In genomic region chr6:30617565-30618269, GRCh38 we compare ENCODE assay signal across 8 cellular contexts. TPM values are rescaled to one million over a fixed set of nuclear protein-coding genes. Genes with fewer than 3 reads are reported as not detected.
DNase-seq lines count a peak whose midpoint lies in the region; ATAC-seq and TF ChIP-seq lines count a peak whose summit lies in the region.

Gene MRPS18B (plus strand): TSS chr6:30617840. CDS start chr6:30617866, 26 bp downstream.

- peaks cover 68% of the 10 kb centered on the region for H3K36me3 ChIP-seq in OCI-LY7 (ENCODE audit: insufficient read depth, low read length)
- peaks cover 8% of the 10 kb centered on the region for H3K36me3 ChIP-seq in mucosa of descending colon (ENCODE audit: low read depth)

- intact Hi-C loops in OCI-LY7 (cut with micrococcal nuclease; ENCODE audit: unreplicated experiment) (loop anchor here (1.0 to 5.0 kb wide), 6 partner anchors 30 to 585 kb away; partner anchors contain the start of genes ABCF1, C6orf136, FLOT1 and IER3), mucosa of descending colon (cut with DNase I, micrococcal nuclease) (no loop called here)

- ATAC-seq in GM21526 (IDR thresholded peaks at IDR 0.05; ENCODE audit: low FRiP score, unreplicated experiment), result peak; percentile 60
- ATAC-seq in mucosa of descending colon, result peak; percentile 85

- POLR2A ChIA-PET in OCI-LY7 (lab: Charles Lee), result interaction anchor here (0.5 to 1.7 kb wide), 15 partner anchors 12 to 142 kb away, joined by 3 to 7 read pairs (median 4); partner anchors contain the start of genes ABCF1 and MDC1

- H3K4me3 ChIP-seq in OCI-LY7 (ENCODE audit: low read depth, low read length, poor library complexity, severe bottlenecking), result peak within 1 kb of the TSS; percentile 88
- peak within 1 kb of the TSS; percentile 73 for H3K4me3 ChIP-seq in mucosa of descending colon

- H3K27ac ChIP-seq in OCI-LY7 (ENCODE audit: low read depth, low read length, poor library complexity, severe bottlenecking), result peak within 1 kb of the TSS; percentile 91
- H3K27ac ChIP-seq in epithelial cell of prostate, result peak within 1 kb of the TSS; percentile 95

- H2AFZ ChIP-seq in OCI-LY7 (ENCODE audit: low read length), result peak within 1 kb of the TSS; percentile 24; the same call in 1 of the 2 replicates

- H3K79me2 ChIP-seq in OCI-LY7 (ENCODE audit: insufficient read depth, low read depth, low read length), result peaks cover 63% of the 10 kb centered on the region

- DNase-seq in D341Med (ENCODE audit: low spot score), result peak; percentile 88
- peak; percentile 58 for DNase-seq in HuH-7.5 (ENCODE audit: low spot score)
- DNase-seq in OCI-LY7 (ENCODE audit: low spot score), result peak; percentile 98
- peak; percentile 97 for DNase-seq in activated T-cell treated with anti-CD3 and anti-CD28 coated beads for 24 hours (ENCODE audit: low read depth)
- peak; percentile 91 for DNase-seq in epithelial cell of prostate (ENCODE audit: low read depth, low spot score)
- DNase-seq in mucosa of descending colon, result peak; percentile 95 to 99 (median 97)
- peak; percentile 93 for DNase-seq in stimulated activated CD8-positive, alpha-beta memory T cell treated with anti-CD3 and anti-CD28 coated beads, Interleukin-4, amount 100 ng/mL, for 24 hours (ENCODE audit: low read depth)

- H3K4me2 ChIP-seq in OCI-LY7 (ENCODE audit: low read length), result peak within 1 kb of the TSS; percentile 99

- no peaks in the 10 kb centered on the region for H3K9me2 ChIP-seq in OCI-LY7 (ENCODE audit: insufficient read depth, low read length)

- BruUV-seq in OCI-LY7 (replicated peaks; lab: Mats Ljungman, UMichigan), result TSS peak; percentile 91

- H3K4me1 ChIP-seq in OCI-LY7 (ENCODE audit: insufficient read depth, low read length, poor library complexity, severe bottlenecking), result peaks cover 31% of the 10 kb centered on the region
- peaks cover 22% of the 10 kb centered on the region for H3K4me1 ChIP-seq in mucosa of descending colon (ENCODE audit: low read depth)

- no peak for TF ChIP-seq CTCF in OCI-LY7 (conservative IDR thresholded peaks at IDR 0.05; ENCODE audit: low read length)
- TF ChIP-seq CTCF in mucosa of descending colon (IDR thresholded peaks at IDR 0.05), result no peak

- H3K9me3 ChIP-seq in OCI-LY7 (ENCODE audit: low read length), result no peaks in the 10 kb centered on the region
- H3K9me3 ChIP-seq in mucosa of descending colon, result no peaks in the 10 kb centered on the region

- peaks cover 15% of the 10 kb centered on the region; the same call in 1 of the 2 replicates for H4K20me1 ChIP-seq in OCI-LY7 (ENCODE audit: insufficient read depth, low read length)

- CTCF ChIA-PET in OCI-LY7 (lab: Charles Lee; ENCODE audit: unreplicated experiment), result interaction anchor here (0.6 kb wide), 1 partner anchor 89 kb away, joined by 4 read pairs; no protein-coding TSS in a partner anchor

RNA-seq across cellular contexts. Expression of gene MRPS18B, which starts in this region (rescaled TPM):
- 44.2 and 59.0 TPM in 2 replicates for total RNA-seq in OCI-LY7 (2014; rRNA removed; shearing (Covaris generic))
- total RNA-seq in OCI-LY7 (2022), result 77.3 and 79.6 TPM in 2 replicates
- 10 to 100 TPM; 38.2 to 63.7 (median 51.1) TPM for total RNA-seq in mucosa of descending colon

Comparison
In these comparisons a context has a peak if more than half of its experiments do, and no peak if none do; other contexts are left out.
1. Peak in every context shown above with its lines: DNase-seq, ATAC-seq, H3K4me3 ChIP-seq and H3K27ac ChIP-seq.